ENCODE assay signal across 11 cellular contexts in genomic region chr6:24933266-24933665, GRCh38. TPM values are rescaled to one million over a fixed set of nuclear protein-coding genes. Genes with fewer than 3 reads are reported as not detected.
DNase-seq lines count a peak whose midpoint lies in the region; ATAC-seq and TF ChIP-seq lines count a peak whose summit lies in the region.
"Had no signal": no experiment of that assay in that cellular context is flagged by ENCODE, and none has a peak within 500 bp of the region (broad histone marks: within the 10 kb centered on the region; RNA-seq: fewer than 3 reads in every experiment).

No MANE protein-coding gene starts in this region.

- peak overlapping the region; percentile 96 for H3K4me3 Mint-ChIP-seq in activated naive CD4-positive, alpha-beta T cell treated with anti-CD3 and anti-CD28 coated beads for 36 hours
- peak overlapping the region; percentile 99 to 100 for H3K4me3 Mint-ChIP-seq in effector memory CD8-positive, alpha-beta T cell
- H3K4me3 Mint-ChIP-seq: neural progenitor cell had no signal

- peaks cover 70% of the 10 kb centered on the region for H3K4me1 Mint-ChIP-seq in activated naive CD4-positive, alpha-beta T cell treated with anti-CD3 and anti-CD28 coated beads for 36 hours (ENCODE audit: low read depth)
- peaks cover 52 to 69% of the 10 kb centered on the region in 2 donors for H3K4me1 Mint-ChIP-seq in effector memory CD8-positive, alpha-beta T cell (ENCODE audit: low read depth in 2 of 2)

- no peak overlapping the region for H3K27ac ChIP-seq in thymus (ENCODE audit: low read depth)
- H3K27ac ChIP-seq: neural progenitor cell had no signal

- intact Hi-C loops in activated naive CD4-positive, alpha-beta T cell treated with anti-CD3 and anti-CD28 coated beads for 36 hours (cut with micrococcal nuclease) = loop anchor here (2.0 to 10.0 kb wide), 4 partner anchors 14 to 1192 kb away; a partner anchor contains a TSS

- no peaks in the 10 kb centered on the region for H3K9me3 ChIP-seq in thymus (ENCODE audit: control insufficient read depth)

- H3K4me3 ChIP-seq in thymus (ENCODE audit: low read length) = peak overlapping the region; percentile 32
- H3K4me3 ChIP-seq: neural progenitor cell had no signal

- no peak for ATAC-seq in effector memory CD8-positive, alpha-beta T cell (replicated peaks)
- ATAC-seq in HG03520 (IDR thresholded peaks at IDR 0.05; ENCODE audit: unreplicated experiment) = no peak

- peak overlapping the region; percentile 96 for H3K27ac Mint-ChIP-seq in activated naive CD4-positive, alpha-beta T cell treated with anti-CD3 and anti-CD28 coated beads for 36 hours
- H3K27ac Mint-ChIP-seq in effector memory CD8-positive, alpha-beta T cell = peak overlapping the region; percentile 87 to 97
- H3K27ac Mint-ChIP-seq: neural progenitor cell had no signal

- CTCF ChIA-PET in activated naive CD4-positive, alpha-beta T cell treated with anti-CD3 and anti-CD28 coated beads for 36 hours (lab: Charles Lee) = interaction anchor here (0.6 to 9.6 kb wide), 39 partner anchors 7 to 410 kb away, joined by 3 to 168 read pairs (median 10); no protein-coding TSS in a partner anchor

- H3K36me3 ChIP-seq in thymus (ENCODE audit: control insufficient read depth, insufficient read depth) = no peaks in the 10 kb centered on the region
- H3K36me3 ChIP-seq: neural progenitor cell had no signal

- no peak for TF ChIP-seq POLR2A in erythroblast (IDR thresholded peaks at IDR 0.05; ENCODE audit: low read length)

- H3K9me3 Mint-ChIP-seq in activated naive CD4-positive, alpha-beta T cell treated with anti-CD3 and anti-CD28 coated beads for 36 hours = no peaks in the 10 kb centered on the region
- H3K9me3 Mint-ChIP-seq in effector memory CD8-positive, alpha-beta T cell = no peaks in the 10 kb centered on the region
- H3K9me3 Mint-ChIP-seq: neural progenitor cell had no signal

- H3K36me3 Mint-ChIP-seq in activated naive CD4-positive, alpha-beta T cell treated with anti-CD3 and anti-CD28 coated beads for 36 hours (ENCODE audit: low read depth) = peaks cover 15% of the 10 kb centered on the region
- peaks cover 63% of the 10 kb centered on the region for H3K36me3 Mint-ChIP-seq in effector memory CD8-positive, alpha-beta T cell (ENCODE audit: insufficient read depth)
- H3K36me3 Mint-ChIP-seq: neural progenitor cell had no signal

- 95% methylated on average over 3 of the region's 3 CpGs for WGBS in thymus

- no peaks in the 10 kb centered on the region for H3K27me3 Mint-ChIP-seq in activated naive CD4-positive, alpha-beta T cell treated with anti-CD3 and anti-CD28 coated beads for 36 hours (ENCODE audit: low read depth)
- H3K27me3 Mint-ChIP-seq in effector memory CD8-positive, alpha-beta T cell = no peaks in the 10 kb centered on the region

- no peak for DNase-seq in activated naive CD4-positive, alpha-beta T cell treated with anti-CD3 and anti-CD28 coated beads for 36 hours
- DNase-seq in activated naive CD4-positive, alpha-beta T cell treated with anti-CD3 and anti-CD28 coated beads, Interleukin-2, amount 50 U/mL, for 16 hours = no peak
- DNase-seq in NCI-H82 treated with DMSO at 0.1 percent for 48 hours (lab: John Stamatoyannopoulos, UW; ENCODE audit: unreplicated experiment) (peak; percentile 54), erythroblast (lab: John Stamatoyannopoulos, UW) (no peak)
- DNase-seq in effector memory CD8-positive, alpha-beta T cell = no peak
- no peak for DNase-seq in stimulated activated CD4-positive, alpha-beta T cell treated with anti-CD3 and anti-CD28 coated beads, Interleukin-2, amount 100 ng/mL, for 48 hours
- DNase-seq: activated CD4-positive, alpha-beta T cell treated with anti-CD3 and anti-CD28 coated beads, Interleukin-2, amount 50 U/mL, for 4 hours; NCI-H526 treated with DMSO at 0.1 percent for 48 hours had no signal

- H3K4me1 ChIP-seq in thymus (ENCODE audit: control insufficient read depth, insufficient read depth, low read length) = peaks cover 28% of the 10 kb centered on the region

- H3K27me3 ChIP-seq in thymus (ENCODE audit: control insufficient read depth, insufficient read depth) = no peaks in the 10 kb centered on the region
- H3K27me3 ChIP-seq: neural progenitor cell had no signal

RNA-seq across cellular contexts. Expression of gene RIPOR2, which starts 2.5 kb away (rescaled TPM):
- 100 to 1,000 TPM; 111 to 116 TPM for total RNA-seq in activated naive CD4-positive, alpha-beta T cell treated with anti-CD3 and anti-CD28 coated beads for 36 hours
- 27.4 TPM for polyA plus RNA-seq in thymus
